In the genomic region with DNA sequence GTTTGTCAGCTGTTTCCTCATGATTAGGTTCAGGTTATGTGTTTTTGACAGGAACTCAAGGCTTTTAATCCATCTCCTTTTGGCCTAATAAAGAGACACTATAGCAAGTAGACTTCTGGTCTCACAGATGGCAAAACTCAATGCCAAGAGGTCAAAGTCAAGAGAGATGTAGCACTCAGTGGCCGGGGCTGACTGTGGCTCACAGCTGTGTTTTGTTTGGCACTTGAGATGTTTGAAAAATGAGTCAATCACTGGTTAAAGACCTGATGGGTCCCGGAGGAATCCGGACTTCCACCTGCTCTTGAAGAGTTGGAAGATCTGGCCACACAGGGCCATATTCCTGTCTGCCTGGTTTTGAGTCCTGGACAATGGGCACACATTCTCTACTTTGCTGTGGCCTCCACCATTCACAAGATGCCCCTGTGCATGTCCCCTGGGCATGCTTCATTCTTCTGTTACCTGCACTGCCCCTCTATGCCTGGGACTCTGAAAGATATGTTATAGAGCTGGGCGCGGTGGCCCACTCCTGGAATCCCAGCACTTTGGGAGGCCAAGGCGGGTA, we compare ENCODE assay signal across 18 cellular contexts.
DNase-seq lines count a peak whose midpoint lies in the region; TF ChIP-seq lines count a peak whose summit lies in the region.
"Had no signal": no experiment of that assay in that cellular context is flagged by ENCODE, and none has a peak within 500 bp of the region (broad histone marks: within the 10 kb centered on the region; RNA-seq: fewer than 3 reads in every experiment).

No MANE protein-coding gene starts in this region.

- H3K79me2 ChIP-seq in OCI-LY7 (ENCODE audit: insufficient read depth, low read depth, low read length) = no peaks in the 10 kb centered on the region

- H4K20me1 ChIP-seq in OCI-LY7 (ENCODE audit: insufficient read depth, low read length) = no peaks in the 10 kb centered on the region

- H3K36me3 Mint-ChIP-seq in endothelial cell (ENCODE audit: low read depth, unreplicated experiment) = no peaks in the 10 kb centered on the region
- no peaks in the 10 kb centered on the region for H3K36me3 Mint-ChIP-seq in glutamatergic neuron (ENCODE audit: unreplicated experiment)

- no peaks in the 10 kb centered on the region for H3K9me3 ChIP-seq in OCI-LY7 (ENCODE audit: low read length)
- H3K9me3 ChIP-seq: esophagus muscularis mucosa, heart left ventricle, vagina had no signal

- POLR2A ChIA-PET in OCI-LY7 (lab: Charles Lee) = no interaction called here

- no peak overlapping the region for H3K27ac ChIP-seq in OCI-LY7 (ENCODE audit: low read depth, low read length, poor library complexity, severe bottlenecking)
- H3K27ac ChIP-seq: esophagus muscularis mucosa, heart left ventricle, vagina had no signal

- peak; percentile 2; the same call in 1 of the 2 replicates for TF ChIP-seq CTCF in OCI-LY7 (conservative IDR thresholded peaks at IDR 0.05; ENCODE audit: low read length)
- no peak for TF ChIP-seq CTCF in fibroblast of the aortic adventitia (IDR thresholded peaks at IDR 0.05; ENCODE audit: insufficient read depth, low read length)
- no peak for TF ChIP-seq CTCF in endothelial cell (IDR thresholded peaks at IDR 0.05; ENCODE audit: unreplicated experiment)
- no peak for TF ChIP-seq CTCF in glutamatergic neuron (IDR thresholded peaks at IDR 0.05; ENCODE audit: partially characterized antibody, unreplicated experiment)

- H3K4me1 Mint-ChIP-seq in endothelial cell (ENCODE audit: unreplicated experiment) = no peaks in the 10 kb centered on the region
- peaks cover 13% of the 10 kb centered on the region for H3K4me1 Mint-ChIP-seq in glutamatergic neuron (ENCODE audit: low read depth, unreplicated experiment)
- H3K4me1 Mint-ChIP-seq: activated CD4-positive, alpha-beta T cell treated with anti-CD3 and anti-CD28 coated beads, Interleukin-2, amount 10 ng/mL, durations not matched to agents 24 days and 14 days had no signal

- DNase-seq in NCI-H510A treated with DMSO at 0.1 percent for 48 hours (lab: John Stamatoyannopoulos, UW) (peak; percentile 6), NCI-H510A (lab: John Stamatoyannopoulos, UW) (no peak), OCI-LY7 (ENCODE audit: low spot score) (no peak), fibroblast of the aortic adventitia (ENCODE audit: low read depth) (peak; percentile 20), skeletal muscle cell (ENCODE audit: low read depth) (peak; percentile 58), endothelial cell (ENCODE audit: low spot score) (no peak), glomerular visceral epithelial cell (ENCODE audit: extremely low spot score) (no peak), glutamatergic neuron (no peak)
- DNase-seq: activated CD4-positive, alpha-beta T cell treated with anti-CD3 and anti-CD28 coated beads, Interleukin-2, amount 10 ng/mL, durations not matched to agents 24 days and 14 days; activated naive CD4-positive, alpha-beta T cell treated with Interleukin-2 at 50 U/mL for 16 hours; CD4-positive, alpha-beta T cell; NCI-H187 treated with DMSO at 0.1 percent for 48 hours; NCI-H774; stimulated activated CD4-positive, alpha-beta T cell treated with anti-CD3 and anti-CD28 coated beads, Interleukin-4, amount 100 ng/mL, for 1 hour; substantia nigra had no signal

- intact Hi-C loops in OCI-LY7 (cut with micrococcal nuclease; ENCODE audit: unreplicated experiment) = no loop called here

- H2AFZ ChIP-seq in OCI-LY7 (ENCODE audit: low read length) = no peak overlapping the region

- no peaks in the 10 kb centered on the region for H3K4me1 ChIP-seq in OCI-LY7 (ENCODE audit: insufficient read depth, low read length, poor library complexity, severe bottlenecking)

- H3K27ac Mint-ChIP-seq in endothelial cell (ENCODE audit: unreplicated experiment) (no peak overlapping the region), glutamatergic neuron (ENCODE audit: unreplicated experiment) (no peak overlapping the region)
- H3K27ac Mint-ChIP-seq: activated CD4-positive, alpha-beta T cell treated with anti-CD3 and anti-CD28 coated beads, Interleukin-2, amount 10 ng/mL, durations not matched to agents 24 days and 14 days; CD4-positive, alpha-beta T cell had no signal

- no peaks in the 10 kb centered on the region for H3K36me3 ChIP-seq in OCI-LY7 (ENCODE audit: insufficient read depth, low read length)
- H3K36me3 ChIP-seq: esophagus muscularis mucosa, heart left ventricle, vagina had no signal

- no peak overlapping the region for H3K4me2 ChIP-seq in OCI-LY7 (ENCODE audit: low read length)

- no TSS peak for BruUV-seq in OCI-LY7 (replicated peaks; lab: Mats Ljungman, UMichigan)

- H3K9me3 Mint-ChIP-seq in endothelial cell (ENCODE audit: unreplicated experiment) (no peaks in the 10 kb centered on the region), glutamatergic neuron (ENCODE audit: unreplicated experiment) (no peaks in the 10 kb centered on the region)
- H3K9me3 Mint-ChIP-seq: activated CD4-positive, alpha-beta T cell treated with anti-CD3 and anti-CD28 coated beads, Interleukin-2, amount 10 ng/mL, durations not matched to agents 24 days and 14 days; CD4-positive, alpha-beta T cell had no signal

- no peaks in the 10 kb centered on the region for H3K9me2 ChIP-seq in OCI-LY7 (ENCODE audit: insufficient read depth, low read length)

- CTCF ChIA-PET in OCI-LY7 (lab: Charles Lee; ENCODE audit: unreplicated experiment) = no interaction called here

- no peak overlapping the region for H3K4me3 ChIP-seq in OCI-LY7 (ENCODE audit: low read depth, low read length, poor library complexity, severe bottlenecking)
- no peak overlapping the region for H3K4me3 ChIP-seq in fibroblast of the aortic adventitia (ENCODE audit: low read depth, low read length)
- no peak overlapping the region for H3K4me3 ChIP-seq in skeletal muscle cell (ENCODE audit: low read depth, low read length)
- H3K4me3 ChIP-seq: esophagus muscularis mucosa, heart left ventricle, vagina had no signal

- H3K27me3 Mint-ChIP-seq in endothelial cell (ENCODE audit: unreplicated experiment) (peaks cover 2% of the 10 kb centered on the region), glutamatergic neuron (ENCODE audit: unreplicated experiment) (peaks cover 1% of the 10 kb centered on the region)
- H3K27me3 Mint-ChIP-seq: activated CD4-positive, alpha-beta T cell treated with anti-CD3 and anti-CD28 coated beads, Interleukin-2, amount 10 ng/mL, durations not matched to agents 24 days and 14 days; CD4-positive, alpha-beta T cell had no signal

- H3K4me3 Mint-ChIP-seq in endothelial cell (ENCODE audit: unreplicated experiment) (no peak overlapping the region), glutamatergic neuron (ENCODE audit: unreplicated experiment) (no peak overlapping the region)
- H3K4me3 Mint-ChIP-seq: activated CD4-positive, alpha-beta T cell treated with anti-CD3 and anti-CD28 coated beads, Interleukin-2, amount 10 ng/mL, durations not matched to agents 24 days and 14 days; CD4-positive, alpha-beta T cell had no signal

Comparison
In these comparisons a context has a peak if more than half of its experiments do, and no peak if none do; other contexts are left out.
1. DNase-seq: peak in NCI-H510A treated with DMSO at 0.1 percent for 48 hours (single experiment), fibroblast of the aortic adventitia (single experiment) and skeletal muscle cell (single experiment); none in NCI-H510A (single experiment), OCI-LY7 (single experiment), endothelial cell (single experiment), glomerular visceral epithelial cell (single experiment) and glutamatergic neuron (single experiment).